Comparison of ENCODE assay signal across 21 cellular contexts in genomic region chr10:112246-112645, GRCh38. TPM values are rescaled to one million over a fixed set of nuclear protein-coding genes. Genes with fewer than 3 reads are reported as not detected.
DNase-seq lines count a peak whose midpoint lies in the region; ATAC-seq, FAIRE-seq and TF ChIP-seq lines count a peak whose summit lies in the region.
"Had no signal": no experiment of that assay in that cellular context is flagged by ENCODE, and none has a peak within 500 bp of the region (broad histone marks: within the 10 kb centered on the region; RNA-seq: fewer than 3 reads in every experiment).

No MANE protein-coding gene starts in this region.

- no peak for TF ChIP-seq CTCF in parathyroid adenoma (IDR thresholded peaks at IDR 0.05)
- no peak for TF ChIP-seq CTCF in GM13977 (IDR thresholded peaks at IDR 0.05; ENCODE audit: extremely low read depth, insufficient read depth, missing control alignments)
- no peak for TF ChIP-seq CTCF in testis (IDR thresholded peaks at IDR 0.05)

- DNase-seq in RPMI7951 (ENCODE audit: low read depth) (peak; percentile 13), glomerular visceral epithelial cell (ENCODE audit: extremely low spot score) (peak; percentile 74), GM13977 (ENCODE audit: low spot score) (no peak), testis (no peak)
- no peak for DNase-seq in CD8-positive, alpha-beta memory T cell
- DNase-seq: activated CD4-positive, CD25-positive, alpha-beta regulatory T cell; activated gamma-delta T cell; MV-4-11; NCI-H748 treated with DMSO at 0.1 percent for 48 hours; sigmoid colon had no signal

- no peaks in the 10 kb centered on the region for H3K27me3 ChIP-seq in parathyroid adenoma (ENCODE audit: control insufficient read depth, insufficient read depth, low read length)
- no peaks in the 10 kb centered on the region for H3K27me3 ChIP-seq in testis
- no peaks in the 10 kb centered on the region for H3K27me3 ChIP-seq in CD8-positive, alpha-beta memory T cell (ENCODE audit: insufficient read depth, low read length, poor library complexity, severe bottlenecking)
- H3K27me3 ChIP-seq: gastroesophageal sphincter, sigmoid colon had no signal

- H3K4me1 ChIP-seq in parathyroid adenoma (peaks cover 10% of the 10 kb centered on the region), testis (no peaks in the 10 kb centered on the region)
- no peaks in the 10 kb centered on the region for H3K4me1 ChIP-seq in CD8-positive, alpha-beta memory T cell (ENCODE audit: insufficient read depth, low read length)
- H3K4me1 ChIP-seq: gastroesophageal sphincter, sigmoid colon had no signal

- H3K9ac ChIP-seq in parathyroid adenoma, result no peak overlapping the region

- WGBS in testis, 2 donors, result 82 to 92% methylated on average over 3 of the region's 3 CpGs

- H3K79me2 ChIP-seq in parathyroid adenoma, result no peaks in the 10 kb centered on the region

- no peak overlapping the region for H3K4me3 Mint-ChIP-seq in CD8-positive, alpha-beta memory T cell
- H3K4me3 Mint-ChIP-seq: neural crest cell; T-helper 1 cell treated with Interleukin-12 subunit alpha and Interleukin-12 subunit beta and Interleukin-4 antibody, amounts not matched to agents 30 μg/mL and 1 μg/mL, for 36 hours had no signal

- CTCF ChIA-PET in CD8-positive, alpha-beta memory T cell (lab: Charles Lee), result no interaction called here

- H3K4me3 ChIP-seq in parathyroid adenoma (ENCODE audit: low read depth, low read length), result peak overlapping the region; percentile 19
- no peak overlapping the region for H3K4me3 ChIP-seq in testis
- no peak overlapping the region for H3K4me3 ChIP-seq in CD8-positive, alpha-beta memory T cell (ENCODE audit: low read length)
- H3K4me3 ChIP-seq: gastroesophageal sphincter, sigmoid colon had no signal

- H3K27me3 Mint-ChIP-seq in CD8-positive, alpha-beta memory T cell, result peaks cover 4 to 26% of the 10 kb centered on the region in 2 donors

- H3K9me3 ChIP-seq in parathyroid adenoma (ENCODE audit: control insufficient read depth, low read length), result no peaks in the 10 kb centered on the region
- no peaks in the 10 kb centered on the region for H3K9me3 ChIP-seq in testis
- no peaks in the 10 kb centered on the region for H3K9me3 ChIP-seq in CD8-positive, alpha-beta memory T cell (ENCODE audit: low read length)
- H3K9me3 ChIP-seq: gastroesophageal sphincter, sigmoid colon had no signal

- peak overlapping the region; percentile 27 for H2AFZ ChIP-seq in parathyroid adenoma

- no peaks in the 10 kb centered on the region for H3K36me3 ChIP-seq in parathyroid adenoma (ENCODE audit: control insufficient read depth, insufficient read depth, low read length)
- H3K36me3 ChIP-seq in testis (ENCODE audit: low read depth, missing control alignments), result no peaks in the 10 kb centered on the region
- no peaks in the 10 kb centered on the region for H3K36me3 ChIP-seq in CD8-positive, alpha-beta memory T cell (ENCODE audit: insufficient read depth, low read length)
- H3K36me3 ChIP-seq: gastroesophageal sphincter, sigmoid colon had no signal

- H3K36me3 Mint-ChIP-seq in CD8-positive, alpha-beta memory T cell, result peaks cover 0 to 12% (median 0%) of the 10 kb centered on the region in 3 donors

- H3K27ac ChIP-seq in parathyroid adenoma (no peak overlapping the region), testis (no peak overlapping the region)
- H3K27ac ChIP-seq in CD8-positive, alpha-beta memory T cell (ENCODE audit: low read depth, low read length), result no peak overlapping the region
- H3K27ac ChIP-seq: gastroesophageal sphincter, sigmoid colon had no signal

- H3K27ac Mint-ChIP-seq in CD8-positive, alpha-beta memory T cell, result no peak overlapping the region
- H3K27ac Mint-ChIP-seq: T-helper 1 cell treated with Interleukin-12 subunit alpha and Interleukin-12 subunit beta and Interleukin-4 antibody, amounts not matched to agents 30 μg/mL and 1 μg/mL, for 36 hours had no signal

- H3K9me3 Mint-ChIP-seq in CD8-positive, alpha-beta memory T cell, result peaks cover 4 to 15% (median 11%) of the 10 kb centered on the region in 5 donors
- H3K9me3 Mint-ChIP-seq: neural crest cell had no signal

- peak overlapping the region; percentile 54 for H3K4me2 ChIP-seq in parathyroid adenoma (ENCODE audit: low read length)

- no peak for ATAC-seq in activated CD4-positive, CD25-positive, alpha-beta regulatory T cell treated with anti-CD3 and anti-CD28 coated beads, Interleukin-2, amount 50 U/mL, for 24 hours
- ATAC-seq: gastroesophageal sphincter, Panc1 had no signal

- H3K4me1 Mint-ChIP-seq in CD8-positive, alpha-beta memory T cell, result no peaks in the 10 kb centered on the region
- H3K4me1 Mint-ChIP-seq: neural crest cell had no signal

- peak; percentile 89 for FAIRE-seq in G401.6 (lab: Jason Lieb, UNC)
- FAIRE-seq: colon, D721Med, endothelial cell of umbilical vein, GM19239 had no signal

- TF ChIP-seq POLR2A in testis (IDR thresholded peaks at IDR 0.05), result no peak

- POLR2A ChIA-PET in CD8-positive, alpha-beta memory T cell (lab: Charles Lee), result no interaction called here

- in situ Hi-C loops in GM13977 (cut with MboI; ENCODE audit: low pct_unique_long_range_greater_than_20kb, low sequenced_read_pairs, unreplicated experiment), result no loop called here

- intact Hi-C loops in testis (cut with DNase I; ENCODE audit: low total_unique reads), result no loop called here

RNA-seq across cellular contexts. Expression of gene ZMYND11, which starts 23.0 kb away (rescaled TPM):
- total RNA-seq in RPMI7951 (2014; rRNA removed; shearing (Covaris generic)), result 55.4 and 65.5 TPM in 2 replicates
- 10 to 100 TPM; 61.0 to 66.2 TPM for total RNA-seq in testis
- 55.8 TPM for polyA plus RNA-seq in testis (ENCODE audit: insufficient read depth, low read depth, low replicate concordance)
- total RNA-seq in CD8-positive, alpha-beta memory T cell, result 10 to 100 TPM; 34.9 to 36.7 TPM
- 53.5 TPM for polyA plus RNA-seq in CD8-positive, alpha-beta memory T cell

Comparison
In these comparisons a context has a peak if more than half of its experiments do, and no peak if none do; other contexts are left out.
1. DNase-seq: peak in RPMI7951 (single experiment) and glomerular visceral epithelial cell (single experiment); none in GM13977 (single experiment), testis (single experiment) and CD8-positive, alpha-beta memory T cell (0 of 5).